Comparison of ENCODE assay signal across 27 cellular contexts in genomic region chr21:25944082-25944481, GRCh38.
"Had no signal": no experiment of that assay in that cellular context is flagged by ENCODE, and none has a peak within 500 bp of the region (broad histone marks: within the 10 kb centered on the region; RNA-seq: fewer than 3 reads in every experiment).

No MANE protein-coding gene starts in this region.

- H3K36me3 ChIP-seq: cardiac muscle cell, gastrocnemius medialis, pancreas had no signal

- H3K9me3 ChIP-seq: pancreas, psoas muscle, right lobe of liver, thoracic aorta, transverse colon had no signal

- H3K4me1 ChIP-seq: psoas muscle, right lobe of liver had no signal

- H3K27me3 ChIP-seq: cardiac muscle cell, esophagus muscularis mucosa, gastrocnemius medialis, heart right ventricle, pancreas, right lobe of liver, spleen, transverse colon had no signal

- DNase-seq: cortex of kidney; effector memory CD4-positive, alpha-beta T cell; gastrocnemius medialis; heart right ventricle; immature natural killer cell; kidney; mesenchymal stem cell; midbrain; naive B cell; occipital lobe; pancreas; psoas muscle; retina; right lobe of liver; spleen; stimulated activated CD4-positive, alpha-beta T cell treated with anti-CD3 and anti-CD28 coated beads, Interleukin-15, amount 100 ng/mL, for 24 hours; stimulated activated CD4-positive, alpha-beta T cell treated with anti-CD3 and anti-CD28 coated beads, Interleukin-1b, Interleukin-23, amount 100 ng/mL, for 48 hours; stimulated activated CD4-positive, alpha-beta T cell treated with anti-CD3 and anti-CD28 coated beads, Interleukin-4, amount 100 ng/mL, for 24 hours; transverse colon had no signal

- ATAC-seq: left lobe of liver; pancreas; psoas muscle; stimulated activated memory B cell treated with anti-CD40 and anti-IgM and Interleukin-4, amounts not matched to agents 10 μg/mL and 1 μg/mL and 100 μg/mL, for 72 hours had no signal

- FAIRE-seq: endometrium, kidney, pancreas had no signal

- H3K4me3 ChIP-seq: cardiac muscle cell, esophagus muscularis mucosa, gastrocnemius medialis, heart right ventricle, lung, pancreas, psoas muscle, right lobe of liver, spleen, thoracic aorta, transverse colon had no signal

- H3K27ac ChIP-seq: cardiac muscle cell, epithelial cell of prostate, esophagus muscularis mucosa, pancreas, psoas muscle, right lobe of liver, spleen, thoracic aorta, transverse colon had no signal
